21 cellular contexts compared by ENCODE assay signal in genomic region chr1:23648576-23648975, GRCh38.
"Had no signal": no experiment of that assay in that cellular context is flagged by ENCODE, and none has a peak within 500 bp of the region (broad histone marks: within the 10 kb centered on the region; RNA-seq: fewer than 3 reads in every experiment).

No MANE protein-coding gene starts in this region.

- H3K4me2 ChIP-seq: KMS-11, SK-N-SH had no signal

- H3K27ac ChIP-seq: KMS-11, RWPE1 had no signal

- ATAC-seq: HepG2, Panc1, PC-3 had no signal

- H3K4me3 ChIP-seq: MG63 had no signal

- H3K9ac ChIP-seq: KMS-11, SK-N-SH had no signal

- H3K9me3 ChIP-seq: MG63, SK-N-SH had no signal

- DNase-seq: IMR-90, MG63, NCI-H1092 treated with DMSO at 0.1 percent for 48 hours, NCI-H1436, NCI-H187, NCI-H2029, NCI-H2081 treated with DMSO at 0.1 percent for 48 hours, NCI-H2171, NCI-H226, NCI-H446, NCI-H510A, NCI-H524 treated with DMSO at 0.1 percent for 48 hours, NCI-H774, PC-3, SHP77, SK-N-SH, T-helper 1 cell had no signal

- H3K9me2 ChIP-seq: SK-N-SH had no signal

- FAIRE-seq: HepG2 had no signal

- H3K36me3 ChIP-seq: MG63 had no signal
